8 cellular contexts compared by ENCODE assay signal in the genomic region with DNA sequence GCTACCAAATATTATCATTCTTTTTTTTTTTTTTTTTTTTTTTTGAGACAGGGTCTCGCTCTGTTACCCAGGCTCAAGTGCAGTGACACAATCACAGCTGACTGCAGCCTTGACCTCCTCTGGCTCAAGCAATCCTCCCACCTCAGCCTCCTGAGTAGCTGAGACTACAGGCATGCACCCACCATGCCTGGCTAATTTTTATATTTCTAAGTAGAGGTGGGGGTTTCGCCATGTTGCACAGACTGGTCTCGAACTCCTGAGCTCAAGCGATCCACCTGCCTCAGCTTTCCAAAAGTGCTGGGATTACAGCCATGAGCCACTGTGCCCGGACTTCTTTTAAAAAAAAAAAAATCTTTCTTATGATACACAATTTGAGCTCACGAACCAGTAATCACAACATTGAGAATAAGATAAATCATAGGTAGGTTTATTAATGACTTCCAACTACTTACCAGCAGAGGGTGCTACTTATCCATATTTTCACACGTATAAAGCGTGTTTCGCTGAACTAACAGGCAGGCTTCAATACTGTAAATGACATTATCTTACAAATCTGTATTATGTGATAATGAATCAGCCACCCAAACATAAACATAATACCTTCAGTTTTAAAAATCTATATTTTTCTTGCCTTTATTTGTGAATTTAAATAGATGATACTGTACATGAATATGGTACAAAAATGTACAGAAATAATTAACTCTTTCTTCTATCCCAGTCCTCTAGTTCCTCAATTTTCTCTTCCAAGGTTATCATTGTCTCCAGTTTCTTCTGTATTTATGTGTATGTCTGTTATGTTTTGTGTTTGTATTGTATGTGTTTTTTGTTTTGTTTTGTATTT. TPM values are rescaled to one million over a fixed set of nuclear protein-coding genes. Genes with fewer than 3 reads are reported as not detected.
DNase-seq lines count a peak whose midpoint lies in the region; ATAC-seq and TF ChIP-seq lines count a peak whose summit lies in the region.

No MANE protein-coding gene starts in this region.

- H3K27ac Mint-ChIP-seq in brain: no peak overlapping the region
- no peak overlapping the region for H3K27ac Mint-ChIP-seq in stimulated activated naive B cell treated with anti-CD40 and anti-IgM and Interleukin-4, amounts not matched to agents 10 μg/mL and 1 μg/mL and 100 μg/mL, for 72 hours

- no peaks in the 10 kb centered on the region for H3K36me3 Mint-ChIP-seq in brain
- no peaks in the 10 kb centered on the region for H3K36me3 Mint-ChIP-seq in stimulated activated naive B cell treated with anti-CD40 and anti-IgM and Interleukin-4, amounts not matched to agents 10 μg/mL and 1 μg/mL and 100 μg/mL, for 72 hours

- no peak overlapping the region for H3K4me3 Mint-ChIP-seq in brain
- no peak overlapping the region for H3K4me3 Mint-ChIP-seq in stimulated activated naive B cell treated with anti-CD40 and anti-IgM and Interleukin-4, amounts not matched to agents 10 μg/mL and 1 μg/mL and 100 μg/mL, for 72 hours

- no peak for TF ChIP-seq POLR2A in GM18505 (IDR thresholded peaks at IDR 0.05; ENCODE audit: borderline replicate concordance, extremely low read depth, insufficient read depth, insufficient read length)

- H3K27me3 Mint-ChIP-seq in brain: peaks cover 2% of the 10 kb centered on the region
- no peaks in the 10 kb centered on the region for H3K27me3 Mint-ChIP-seq in stimulated activated naive B cell treated with anti-CD40 and anti-IgM and Interleukin-4, amounts not matched to agents 10 μg/mL and 1 μg/mL and 100 μg/mL, for 72 hours

- peak; percentile 83 to 84 for TF ChIP-seq CTCF in brain (conservative IDR thresholded peaks at IDR 0.05)

- ATAC-seq in GM18505 (IDR thresholded peaks at IDR 0.05; ENCODE audit: unreplicated experiment): peak; percentile 54
- peak; percentile 69 for ATAC-seq in HG03565 (IDR thresholded peaks at IDR 0.05; ENCODE audit: unreplicated experiment)
- ATAC-seq in stimulated activated naive B cell treated with anti-CD40 and anti-IgM and Interleukin-4, amounts not matched to agents 10 μg/mL and 1 μg/mL and 100 μg/mL, for 72 hours (replicated peaks): peak; percentile 73 to 78
- no peak for ATAC-seq in HG02763 (IDR thresholded peaks at IDR 0.05; ENCODE audit: unreplicated experiment)

- peaks cover 10% of the 10 kb centered on the region for H3K4me1 Mint-ChIP-seq in brain
- peaks cover 21 to 36% of the 10 kb centered on the region in 2 donors for H3K4me1 Mint-ChIP-seq in stimulated activated naive B cell treated with anti-CD40 and anti-IgM and Interleukin-4, amounts not matched to agents 10 μg/mL and 1 μg/mL and 100 μg/mL, for 72 hours

- DNase-seq in AML-193 (lab: John Stamatoyannopoulos, UW): peak; percentile 70 to 80
- peak; percentile 48 for DNase-seq in NCI-H748 (lab: John Stamatoyannopoulos, UW; ENCODE audit: unreplicated experiment)
- peak; percentile 49 for DNase-seq in iPS-NIHi7 (ENCODE audit: extremely low spot score)
- DNase-seq in stimulated activated naive B cell treated with anti-CD40 and anti-IgM and Interleukin-4, amounts not matched to agents 10 μg/mL and 1 μg/mL and 100 μg/mL, for 72 hours: no peak

- no peaks in the 10 kb centered on the region for H3K9me3 Mint-ChIP-seq in brain
- no peaks in the 10 kb centered on the region for H3K9me3 Mint-ChIP-seq in stimulated activated naive B cell treated with anti-CD40 and anti-IgM and Interleukin-4, amounts not matched to agents 10 μg/mL and 1 μg/mL and 100 μg/mL, for 72 hours

RNA-seq across cellular contexts. Expression of a gene that starts 42.5 kb away (rescaled TPM):
- 1.3 TPM for polyA plus RNA-seq in brain (ENCODE audit: insufficient read depth, low read depth, low replicate concordance)
